8 cellular contexts compared by ENCODE assay signal in genomic region chr2:242088044-242088443, GRCh38.
DNase-seq lines count a peak whose midpoint lies in the region; ATAC-seq and TF ChIP-seq lines count a peak whose summit lies in the region.
"Not testable (repeated sequence)": the region's sequence is repeated elsewhere in the genome, so short reads cannot be mapped to it uniquely, and the experiment has no call there.

No MANE protein-coding gene starts in this region.

- H2BK20ac ChIP-seq in H9 (ENCODE audit: low read depth, low read length, poor library complexity, severe bottlenecking): not testable (repeated sequence)

- not testable (repeated sequence) for H3K27ac Mint-ChIP-seq in H9
- peak overlapping the region; percentile 22 for H3K27ac Mint-ChIP-seq in T-helper 1 cell treated with Interleukin-12 subunit alpha and Interleukin-12 subunit beta and Interleukin-4 antibody, amounts not matched to agents 30 μg/mL and 1 μg/mL, for 36 hours

- not testable (repeated sequence) for H3K27me3 ChIP-seq in H9 (ENCODE audit: insufficient read depth, low read length); body of pancreas; neutrophil; upper lobe of right lung

- DNase-seq in H9, body of pancreas, left ventricle myocardium superior, upper lobe of right lung: not testable (repeated sequence)

- intact Hi-C loops in body of pancreas (cut with DNase I); left ventricle myocardium superior (cut with micrococcal nuclease); upper lobe of right lung (cut with DNase I): not testable (repeated sequence)

- not testable (repeated sequence) for H3K4ac ChIP-seq in H9 (ENCODE audit: low read depth, low read length)

- not testable (repeated sequence) for H3K4me1 ChIP-seq in H9 (ENCODE audit: insufficient read depth, low read length); upper lobe of right lung
- H3K4me1 ChIP-seq in body of pancreas: peaks cover 46% of the 10 kb centered on the region
- peaks cover 21 to 25% of the 10 kb centered on the region in 2 experiments for H3K4me1 ChIP-seq in neutrophil (ENCODE audit: control insufficient read depth in 1 of 2, insufficient read depth in 1 of 2, low read depth in 1 of 2, low read length in 1 of 2)

- H2BK15ac ChIP-seq in H9 (ENCODE audit: low read depth, low read length): not testable (repeated sequence)

- not testable (repeated sequence) for H3K14ac ChIP-seq in H9 (ENCODE audit: insufficient read depth, low read length)

- not testable (repeated sequence) for H3K18ac ChIP-seq in H9 (ENCODE audit: insufficient read length, low read depth, low read length)

- not testable (repeated sequence) for H3K23ac ChIP-seq in H9 (ENCODE audit: insufficient read length, low read depth, low read length)

- H2BK120ac ChIP-seq in H9 (ENCODE audit: low read depth, low read length, poor library complexity, severe bottlenecking): not testable (repeated sequence)

- H3K9ac ChIP-seq in H9 (ENCODE audit: extremely low read depth, insufficient read length, low read length): not testable (repeated sequence)

- H3K27me3 Mint-ChIP-seq in H9 (ENCODE audit: low read depth): peaks cover 43% of the 10 kb centered on the region
- H3K27me3 Mint-ChIP-seq in T-helper 1 cell treated with Interleukin-12 subunit alpha and Interleukin-12 subunit beta and Interleukin-4 antibody, amounts not matched to agents 30 μg/mL and 1 μg/mL, for 36 hours (ENCODE audit: low read depth): peaks cover 21% of the 10 kb centered on the region

- not testable (repeated sequence) for H3K9me3 Mint-ChIP-seq in H9; T-helper 1 cell treated with Interleukin-12 subunit alpha and Interleukin-12 subunit beta and Interleukin-4 antibody, amounts not matched to agents 30 μg/mL and 1 μg/mL, for 36 hours

- not testable (repeated sequence) for TF ChIP-seq POLR2A in GM18505 (IDR thresholded peaks at IDR 0.05; ENCODE audit: borderline replicate concordance, extremely low read depth, insufficient read depth, insufficient read length); body of pancreas (IDR thresholded peaks at IDR 0.05)

- H3K4me1 Mint-ChIP-seq in H9: peaks cover 6 to 16% of the 10 kb centered on the region in 2 experiments
- peaks cover 26% of the 10 kb centered on the region for H3K4me1 Mint-ChIP-seq in T-helper 1 cell treated with Interleukin-12 subunit alpha and Interleukin-12 subunit beta and Interleukin-4 antibody, amounts not matched to agents 30 μg/mL and 1 μg/mL, for 36 hours (ENCODE audit: low read depth)

- not testable (repeated sequence) for H3K23me2 ChIP-seq in H9 (ENCODE audit: insufficient read length, low read depth, low read length, poor library complexity, severe bottlenecking)

- not testable (repeated sequence) for H4K5ac ChIP-seq in H9 (ENCODE audit: insufficient read length, low read depth, low read length)

- not testable (repeated sequence) for H3K36me3 ChIP-seq in body of pancreas (replicated peaks in 1 of 2; ENCODE audit: insufficient read depth in 1 of 2, low read depth in 2 of 2); neutrophil; upper lobe of right lung

- H3K56ac ChIP-seq in H9 (ENCODE audit: insufficient read length, low read depth, low read length): not testable (repeated sequence)

- H4K20me1 ChIP-seq in H9 (ENCODE audit: control insufficient read depth, insufficient read depth, insufficient read length): not testable (repeated sequence)

- not testable (repeated sequence) for H3K79me1 ChIP-seq in H9 (ENCODE audit: insufficient read depth, low read depth, low read length, poor library complexity, severe bottlenecking)

- H3K36me3 Mint-ChIP-seq in H9 (ENCODE audit: insufficient read depth in 1 of 3, low read depth in 3 of 3); T-helper 1 cell treated with Interleukin-12 subunit alpha and Interleukin-12 subunit beta and Interleukin-4 antibody, amounts not matched to agents 30 μg/mL and 1 μg/mL, for 36 hours (ENCODE audit: low read depth): not testable (repeated sequence)

- H4K8ac ChIP-seq in H9 (replicated peaks; ENCODE audit: insufficient read length, low read depth, low read length): not testable (repeated sequence)

- not testable (repeated sequence) for H2BK5ac ChIP-seq in H9 (ENCODE audit: insufficient read length, low read length)

- not testable (repeated sequence) for H3K27ac ChIP-seq in H9 (ENCODE audit: insufficient read length, low read depth, low read length)
- H3K27ac ChIP-seq in body of pancreas (peak overlapping the region; percentile 60 to 87 (median 75)), neutrophil (peak overlapping the region; percentile 70), upper lobe of right lung (peak overlapping the region; percentile 42)

- not testable (repeated sequence) for H3K79me2 ChIP-seq in H9 (ENCODE audit: insufficient read depth, low read length)

- H3K4me3 ChIP-seq in body of pancreas: not testable (repeated sequence)
- H3K4me3 ChIP-seq in neutrophil (ENCODE audit: low read depth in 1 of 2, low read length in 1 of 2) (peak overlapping the region; percentile 72 to 79), upper lobe of right lung (peak overlapping the region; percentile 80)

- H2BK12ac ChIP-seq in H9 (ENCODE audit: insufficient read length, low read depth, low read length): not testable (repeated sequence)

- H3K9me3 ChIP-seq in H9 (ENCODE audit: control insufficient read depth, low read depth, low read length); body of pancreas; neutrophil; upper lobe of right lung: not testable (repeated sequence)

- H3K4me2 ChIP-seq in H9 (ENCODE audit: insufficient read depth, insufficient read length, low read length): peak overlapping the region; percentile 45

- peak overlapping the region; percentile 84 to 89 for H3K4me3 Mint-ChIP-seq in H9
- peak overlapping the region; percentile 65 for H3K4me3 Mint-ChIP-seq in T-helper 1 cell treated with Interleukin-12 subunit alpha and Interleukin-12 subunit beta and Interleukin-4 antibody, amounts not matched to agents 30 μg/mL and 1 μg/mL, for 36 hours

- H3T11ph ChIP-seq in H9 (ENCODE audit: low read length): not testable (repeated sequence)

- ATAC-seq in GM18505 (IDR thresholded peaks at IDR 0.05; ENCODE audit: unreplicated experiment): peak; percentile 31
- peak; percentile 6 for ATAC-seq in HG03558 (IDR thresholded peaks at IDR 0.05; ENCODE audit: extremely low read depth, unreplicated experiment)
- peak; percentile 62 for ATAC-seq in body of pancreas
- ATAC-seq in left ventricle myocardium superior: peak; percentile 28
- peak; percentile 62 for ATAC-seq in upper lobe of right lung

- H2AK5ac ChIP-seq in H9 (ENCODE audit: insufficient read length, low read length): not testable (repeated sequence)

- no CpG with 5 or more reads among the region's 37 CpGs for WGBS in H9 (ENCODE audit: extremely low coverage, insufficient read length, low lambda C conversion rate)
- whole genome bisulfite sequencing in body of pancreas, 2 donors: 0 to 14% methylated on average over 1 to 5 of the region's 37 CpGs

- not testable (repeated sequence) for TF ChIP-seq CTCF in H9 (conservative IDR thresholded peaks at IDR 0.05); body of pancreas (IDR thresholded peaks at IDR 0.05); neutrophil (IDR thresholded peaks at IDR 0.05); upper lobe of right lung (IDR thresholded peaks at IDR 0.05)

- H2AFZ ChIP-seq in H9 (ENCODE audit: low read length): not testable (repeated sequence)

- not testable (repeated sequence) for H4K91ac ChIP-seq in H9 (ENCODE audit: insufficient read length, low read depth, low read length)

Comparison
In these comparisons a context has a peak if more than half of its experiments do, and no peak if none do; other contexts are left out.
1. ATAC-seq: peak in every context shown above with its lines; median percentile 62 in body of pancreas; 62 in upper lobe of right lung; 31 in GM18505; 28 in left ventricle myocardium superior; 6 in HG03558.